Comparison of ENCODE assay signal across 10 cellular contexts in the genomic region with DNA sequence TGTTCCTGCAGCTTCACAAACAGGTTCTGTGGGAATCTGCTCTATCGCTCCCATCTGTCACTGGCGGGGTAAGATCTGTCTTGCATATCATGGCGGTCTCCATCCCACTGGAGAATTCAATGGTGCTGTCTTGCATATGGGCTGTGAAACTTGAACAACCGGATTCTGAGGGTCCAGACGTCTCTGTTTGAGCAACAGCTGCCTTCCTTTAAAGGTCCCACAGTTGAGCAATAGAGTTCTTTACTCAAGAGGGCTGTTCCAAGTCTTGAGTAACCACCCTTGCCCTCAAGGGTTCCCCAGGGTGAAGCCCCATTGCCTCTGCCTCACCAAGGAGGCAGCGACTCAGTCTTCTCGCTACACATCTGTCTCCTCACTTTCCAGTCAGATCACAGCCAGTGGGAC. TPM values are rescaled to one million over a fixed set of nuclear protein-coding genes. Genes with fewer than 3 reads are reported as not detected.
DNase-seq lines count a peak whose midpoint lies in the region; ATAC-seq, FAIRE-seq and TF ChIP-seq lines count a peak whose summit lies in the region.
"Had no signal": no experiment of that assay in that cellular context is flagged by ENCODE, and none has a peak within 500 bp of the region (broad histone marks: within the 10 kb centered on the region; RNA-seq: fewer than 3 reads in every experiment).

No MANE protein-coding gene starts in this region.

- no peak for TF ChIP-seq POLR2A in prostate gland (IDR thresholded peaks at IDR 0.05)
- TF ChIP-seq POLR2A in GM12891 (IDR thresholded peaks at IDR 0.05; ENCODE audit: low read depth, low read length): no peak

- intact Hi-C loops in prostate gland (cut with DNase I) (no loop called here), aorta (cut with DNase I) (no loop called here)

- FAIRE-seq in GM12891 (lab: Jason Lieb, UNC): no peak

- H3K27ac ChIP-seq in prostate gland (peak overlapping the region; percentile 88 to 95), aorta (ENCODE audit: low read depth in 1 of 2, low read length in 2 of 2) (no peak overlapping the region)
- H3K27ac ChIP-seq: thoracic aorta had no signal

- H3K27me3 ChIP-seq in prostate gland (replicated peaks; ENCODE audit: insufficient read depth): no peaks in the 10 kb centered on the region
- no peaks in the 10 kb centered on the region for H3K27me3 ChIP-seq in aorta (ENCODE audit: control insufficient read depth in 1 of 2, insufficient read depth in 2 of 2, low read length in 1 of 2)

- H3K9me3 ChIP-seq in prostate gland: no peaks in the 10 kb centered on the region
- H3K9me3 ChIP-seq in aorta (ENCODE audit: control insufficient read depth, low read length): no peaks in the 10 kb centered on the region

- H3K36me3 ChIP-seq in prostate gland (no peaks in the 10 kb centered on the region), aorta (ENCODE audit: control insufficient read depth in 1 of 2, insufficient read depth in 2 of 2, low read length in 1 of 2) (no peaks in the 10 kb centered on the region)

- 44% methylated on average over 7 of the region's 7 CpGs for WGBS in prostate gland
- WGBS in aorta, 2 donors: 90 to 91% methylated on average over 7 of the region's 7 CpGs

- peak; percentile 84 for DNase-seq in ELF-1 (ENCODE audit: low read depth, low spot score)
- peak; percentile 53 to 72 for DNase-seq in NOMO-1 (lab: John Stamatoyannopoulos, UW; ENCODE audit: unreplicated experiment in 2 of 2)
- DNase-seq in fibroblast of peridontal ligament (ENCODE audit: extremely low read depth): peak; percentile 49
- peak; percentile 85 for DNase-seq in prostate gland (ENCODE audit: low spot score)
- DNase-seq in NCI-H146 treated with DMSO at 0.1 percent for 48 hours (lab: John Stamatoyannopoulos, UW; ENCODE audit: unreplicated experiment): no peak
- DNase-seq in GM12891 (ENCODE audit: insufficient read length, low spot score): no peak
- no peak for DNase-seq in aorta
- no peak for DNase-seq in NCI-H510A treated with DMSO at 0.1 percent for 48 hours (lab: John Stamatoyannopoulos, UW)
- DNase-seq: MM.1S had no signal

- peaks cover 45% of the 10 kb centered on the region for H3K4me1 ChIP-seq in prostate gland (replicated peaks)
- peaks cover 0 to 5% of the 10 kb centered on the region in 2 donors for H3K4me1 ChIP-seq in aorta (ENCODE audit: control insufficient read depth in 1 of 2, insufficient read depth in 2 of 2, low read length in 2 of 2)

- no peak for ATAC-seq in aorta (ENCODE audit: low FRiP score)

- TF ChIP-seq CTCF in prostate gland (IDR thresholded peaks at IDR 0.05): no peak

- H3K4me3 ChIP-seq in prostate gland (no peak overlapping the region), aorta (ENCODE audit: low read length in 2 of 2) (no peak overlapping the region)
- H3K4me3 ChIP-seq: thoracic aorta had no signal

TF ChIP-seq in GM12891, 5 proteins besides CTCF, POLR2A, EP300 and RAD21:
- TF ChIP-seq TAF1 (IDR thresholded peaks at IDR 0.05; ENCODE audit: low read depth, low read length) (no peak), POLR2AphosphoS5 (IDR thresholded peaks at IDR 0.05; ENCODE audit: low read depth, low read length) (no peak), POU2F2 (IDR thresholded peaks at IDR 0.05; ENCODE audit: low read depth, low read length) (no peak), PAX5 (IDR thresholded peaks at IDR 0.05; ENCODE audit: insufficient read depth, low read length, severe bottlenecking) (no peak), SPI1 (IDR thresholded peaks at IDR 0.05; ENCODE audit: low read depth, low read length) (no peak)

RNA-seq across cellular contexts. Expression of a gene that starts 50.8 kb away (rescaled TPM):
- 10 to 100 TPM; 51.1 to 53.9 TPM for total RNA-seq in prostate gland
- polyA plus RNA-seq in GM12891 (2012; ENCODE audit: low read depth, missing spikeins): 2.8 TPM
- total RNA-seq in aorta: 10 to 100 TPM; 67.4 to 96.9 TPM
- 1 to 10 TPM; 4.3 to 8.0 TPM for polyA plus RNA-seq in aorta

Comparison
In these comparisons a context has a peak if more than half of its experiments do, and no peak if none do; other contexts are left out.
1. DNase-seq: peak in ELF-1 (single experiment), NOMO-1 (2 of 2), fibroblast of peridontal ligament (single experiment) and prostate gland (single experiment); none in NCI-H146 treated with DMSO at 0.1 percent for 48 hours (single experiment), GM12891 (single experiment), aorta (0 of 2) and NCI-H510A treated with DMSO at 0.1 percent for 48 hours (single experiment).
2. H3K27ac ChIP-seq: peak in prostate gland (2 of 2); none in aorta (0 of 2).